Comparison of ENCODE assay signal across 8 cellular contexts in the genomic region with DNA sequence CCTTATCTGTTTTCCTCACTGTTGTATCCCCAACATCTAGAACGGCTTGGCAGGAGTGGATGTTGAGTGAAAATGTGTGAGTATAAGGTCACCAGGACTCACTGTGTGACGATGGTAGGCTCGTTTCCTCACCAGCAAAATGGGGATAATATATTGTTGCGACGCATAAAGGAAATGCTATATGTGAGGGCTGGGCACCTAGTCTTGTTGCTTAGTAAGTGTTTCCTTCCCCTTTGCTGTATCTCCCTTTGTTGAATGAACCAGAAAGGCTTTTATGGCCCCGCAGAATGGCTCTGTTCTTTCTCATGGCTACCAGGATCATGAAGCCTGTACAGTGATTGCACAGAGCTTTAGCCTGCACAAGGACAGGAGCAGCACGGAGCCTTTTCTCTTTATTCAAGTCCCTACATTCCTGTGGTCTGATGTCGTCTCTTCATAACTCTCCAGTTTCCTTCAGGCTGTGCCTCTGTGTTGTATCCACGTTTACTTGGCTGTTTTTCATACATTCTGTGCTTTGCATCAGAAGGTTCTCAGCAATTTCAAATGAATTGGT. TPM values are rescaled to one million over a fixed set of nuclear protein-coding genes. Genes with fewer than 3 reads are reported as not detected.
DNase-seq lines count a peak whose midpoint lies in the region; ATAC-seq and TF ChIP-seq lines count a peak whose summit lies in the region.

No MANE protein-coding gene starts in this region.

- H3K9me3 Mint-ChIP-seq in WTC11 = peaks cover 4% of the 10 kb centered on the region

- peak overlapping the region; percentile 83 for H3K27ac Mint-ChIP-seq in WTC11

- POLR2A ChIA-PET in WTC11 (lab: Charles Lee) (interaction anchor here (0.5 kb wide), 1 partner anchor 922 kb away, joined by 4 read pairs; no protein-coding TSS in a partner anchor), HEK293T (lab: Yijun Ruan, JAX) (interaction anchor here (1.5 kb wide), 1 partner anchor 139 kb away, joined by 7 read pairs; no protein-coding TSS in a partner anchor)

- H3K27me3 Mint-ChIP-seq in WTC11 (ENCODE audit: low read depth) = no peaks in the 10 kb centered on the region

- ATAC-seq in WTC11 (no peak), GM18873 (IDR thresholded peaks at IDR 0.05; ENCODE audit: low FRiP score, unreplicated experiment) (no peak)

- no peak overlapping the region for H3K4me3 ChIP-seq in retinal pigment epithelial cell (ENCODE audit: low read length)

- no peak for TF ChIP-seq CTCF in WTC11 (IDR thresholded peaks at IDR 0.05)
- no peak for TF ChIP-seq CTCF in retinal pigment epithelial cell (conservative IDR thresholded peaks at IDR 0.05; ENCODE audit: low read depth, low read length)

- H3K4me3 Mint-ChIP-seq in WTC11 = no peak overlapping the region

- CTCF ChIA-PET in WTC11 (lab: Charles Lee) (interaction anchor here (1.3 kb wide), 1 partner anchor 10 kb away, joined by 3 read pairs; no protein-coding TSS in a partner anchor), HEK293T (lab: Yijun Ruan, JAX) (no interaction called here)

- H3K36me3 Mint-ChIP-seq in WTC11 = peaks cover 8% of the 10 kb centered on the region

- DNase-seq in DMS53 (lab: John Stamatoyannopoulos, UW) (peak; percentile 8), DMS53 treated with DMSO at 0.1 percent for 48 hours (lab: John Stamatoyannopoulos, UW; ENCODE audit: unreplicated experiment) (no peak), WTC11 (ENCODE audit: low spot score) (no peak), glomerular visceral epithelial cell (ENCODE audit: extremely low spot score) (peak; percentile 68), retinal pigment epithelial cell (ENCODE audit: low read depth) (peak; percentile 52), HEK293T (ENCODE audit: extremely low spot score) (no peak)
- no peak for DNase-seq in stimulated activated naive CD4-positive, alpha-beta T cell treated with Interleukin-2 at 50 U/mL for 16 hours (lab: John Stamatoyannopoulos, UW)

- H3K4me1 Mint-ChIP-seq in WTC11 = peaks cover 66% of the 10 kb centered on the region

TF ChIP-seq in WTC11, 78 proteins besides CTCF, POLR2A, EP300 and RAD21 (continues in another document):
- no peak for TF ChIP-seq ZNF138 (CRISPR knock-in tag; conservative IDR thresholded peaks at IDR 0.05)
- TF ChIP-seq, protein P1, sequence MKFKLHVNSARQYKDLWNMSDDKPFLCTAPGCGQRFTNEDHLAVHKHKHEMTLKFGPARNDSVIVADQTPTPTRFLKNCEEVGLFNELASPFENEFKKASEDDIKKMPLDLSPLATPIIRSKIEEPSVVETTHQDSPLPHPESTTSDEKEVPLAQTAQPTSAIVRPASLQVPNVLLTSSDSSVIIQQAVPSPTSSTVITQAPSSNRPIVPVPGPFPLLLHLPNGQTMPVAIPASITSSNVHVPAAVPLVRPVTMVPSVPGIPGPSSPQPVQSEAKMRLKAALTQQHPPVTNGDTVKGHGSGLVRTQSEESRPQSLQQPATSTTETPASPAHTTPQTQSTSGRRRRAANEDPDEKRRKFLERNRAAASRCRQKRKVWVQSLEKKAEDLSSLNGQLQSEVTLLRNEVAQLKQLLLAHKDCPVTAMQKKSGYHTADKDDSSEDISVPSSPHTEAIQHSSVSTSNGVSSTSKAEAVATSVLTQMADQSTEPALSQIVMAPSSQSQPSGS (CRISPR knock-in tag; IDR thresholded peaks at IDR 0.05; ENCODE audit: borderline replicate concordance, low read depth) = no peak
- no peak for TF ChIP-seq ZNF423 (CRISPR knock-in tag; IDR thresholded peaks at IDR 0.05)
- no peak for TF ChIP-seq IRF2 (CRISPR knock-in tag; IDR thresholded peaks at IDR 0.05; ENCODE audit: borderline replicate concordance, low read depth)
- no peak for TF ChIP-seq TCF7 (CRISPR knock-in tag; IDR thresholded peaks at IDR 0.05; ENCODE audit: low read depth)
- TF ChIP-seq ZNF232 (CRISPR knock-in tag; IDR thresholded peaks at IDR 0.05) = no peak
- TF ChIP-seq NR3C1 (CRISPR knock-in tag; conservative IDR thresholded peaks at IDR 0.05; ENCODE audit: low read depth) = no peak
- TF ChIP-seq, protein P2, sequence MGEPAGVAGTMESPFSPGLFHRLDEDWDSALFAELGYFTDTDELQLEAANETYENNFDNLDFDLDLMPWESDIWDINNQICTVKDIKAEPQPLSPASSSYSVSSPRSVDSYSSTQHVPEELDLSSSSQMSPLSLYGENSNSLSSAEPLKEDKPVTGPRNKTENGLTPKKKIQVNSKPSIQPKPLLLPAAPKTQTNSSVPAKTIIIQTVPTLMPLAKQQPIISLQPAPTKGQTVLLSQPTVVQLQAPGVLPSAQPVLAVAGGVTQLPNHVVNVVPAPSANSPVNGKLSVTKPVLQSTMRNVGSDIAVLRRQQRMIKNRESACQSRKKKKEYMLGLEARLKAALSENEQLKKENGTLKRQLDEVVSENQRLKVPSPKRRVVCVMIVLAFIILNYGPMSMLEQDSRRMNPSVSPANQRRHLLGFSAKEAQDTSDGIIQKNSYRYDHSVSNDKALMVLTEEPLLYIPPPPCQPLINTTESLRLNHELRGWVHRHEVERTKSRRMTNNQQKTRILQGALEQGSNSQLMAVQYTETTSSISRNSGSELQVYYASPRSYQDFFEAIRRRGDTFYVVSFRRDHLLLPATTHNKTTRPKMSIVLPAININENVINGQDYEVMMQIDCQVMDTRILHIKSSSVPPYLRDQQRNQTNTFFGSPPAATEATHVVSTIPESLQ (CRISPR knock-in tag; IDR thresholded peaks at IDR 0.05) = no peak
- TF ChIP-seq SMAD3 (CRISPR knock-in tag; IDR thresholded peaks at IDR 0.05; ENCODE audit: borderline replicate concordance) = no peak
- TF ChIP-seq SMAD4 (CRISPR knock-in tag; IDR thresholded peaks at IDR 0.05) = no peak

TF ChIP-seq in HEK293T, 16 proteins besides CTCF, POLR2A, EP300 and RAD21:
- TF ChIP-seq HDGF (IDR thresholded peaks at IDR 0.05; ENCODE audit: borderline replicate concordance) (no peak), ZNF384 (IDR thresholded peaks at IDR 0.05) (no peak), L3MBTL2 (conservative IDR thresholded peaks at IDR 0.05) (no peak), FOXM1 (IDR thresholded peaks at IDR 0.05; ENCODE audit: borderline replicate concordance) (no peak), TARDBP (IDR thresholded peaks at IDR 0.05) (no peak), NFRKB (IDR thresholded peaks at IDR 0.05) (no peak), SUZ12 (IDR thresholded peaks at IDR 0.05) (no peak), CTBP1 (IDR thresholded peaks at IDR 0.05; ENCODE audit: borderline replicate concordance) (no peak), BHLHE40 (IDR thresholded peaks at IDR 0.05; ENCODE audit: borderline replicate concordance) (no peak), FOXA1 (IDR thresholded peaks at IDR 0.05) (no peak), ELF4 (IDR thresholded peaks at IDR 0.05) (no peak), LEF1 (IDR thresholded peaks at IDR 0.05; ENCODE audit: borderline replicate concordance) (no peak), SP1 (IDR thresholded peaks at IDR 0.05) (no peak), FOXK2 (IDR thresholded peaks at IDR 0.05) (no peak), ARNT (IDR thresholded peaks at IDR 0.05) (no peak)
- TF ChIP-seq, protein P3, sequence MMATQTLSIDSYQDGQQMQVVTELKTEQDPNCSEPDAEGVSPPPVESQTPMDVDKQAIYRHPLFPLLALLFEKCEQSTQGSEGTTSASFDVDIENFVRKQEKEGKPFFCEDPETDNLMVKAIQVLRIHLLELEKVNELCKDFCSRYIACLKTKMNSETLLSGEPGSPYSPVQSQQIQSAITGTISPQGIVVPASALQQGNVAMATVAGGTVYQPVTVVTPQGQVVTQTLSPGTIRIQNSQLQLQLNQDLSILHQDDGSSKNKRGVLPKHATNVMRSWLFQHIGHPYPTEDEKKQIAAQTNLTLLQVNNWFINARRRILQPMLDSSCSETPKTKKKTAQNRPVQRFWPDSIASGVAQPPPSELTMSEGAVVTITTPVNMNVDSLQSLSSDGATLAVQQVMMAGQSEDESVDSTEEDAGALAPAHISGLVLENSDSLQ (IDR thresholded peaks at IDR 0.05) = no peak

RNA-seq across cellular contexts. Expression of a gene that starts 5.4 kb away (rescaled TPM):
- 49.7 to 51.1 TPM (median 50.4 TPM) in 3 replicates for total RNA-seq in WTC11 (2021)

Comparison
In these comparisons a context has a peak if more than half of its experiments do, and no peak if none do; other contexts are left out.
1. DNase-seq: peak in DMS53 (single experiment), glomerular visceral epithelial cell (single experiment) and retinal pigment epithelial cell (single experiment); none in DMS53 treated with DMSO at 0.1 percent for 48 hours (single experiment), WTC11 (single experiment), HEK293T (single experiment) and stimulated activated naive CD4-positive, alpha-beta T cell treated with Interleukin-2 at 50 U/mL for 16 hours (single experiment).